In the genomic region with DNA sequence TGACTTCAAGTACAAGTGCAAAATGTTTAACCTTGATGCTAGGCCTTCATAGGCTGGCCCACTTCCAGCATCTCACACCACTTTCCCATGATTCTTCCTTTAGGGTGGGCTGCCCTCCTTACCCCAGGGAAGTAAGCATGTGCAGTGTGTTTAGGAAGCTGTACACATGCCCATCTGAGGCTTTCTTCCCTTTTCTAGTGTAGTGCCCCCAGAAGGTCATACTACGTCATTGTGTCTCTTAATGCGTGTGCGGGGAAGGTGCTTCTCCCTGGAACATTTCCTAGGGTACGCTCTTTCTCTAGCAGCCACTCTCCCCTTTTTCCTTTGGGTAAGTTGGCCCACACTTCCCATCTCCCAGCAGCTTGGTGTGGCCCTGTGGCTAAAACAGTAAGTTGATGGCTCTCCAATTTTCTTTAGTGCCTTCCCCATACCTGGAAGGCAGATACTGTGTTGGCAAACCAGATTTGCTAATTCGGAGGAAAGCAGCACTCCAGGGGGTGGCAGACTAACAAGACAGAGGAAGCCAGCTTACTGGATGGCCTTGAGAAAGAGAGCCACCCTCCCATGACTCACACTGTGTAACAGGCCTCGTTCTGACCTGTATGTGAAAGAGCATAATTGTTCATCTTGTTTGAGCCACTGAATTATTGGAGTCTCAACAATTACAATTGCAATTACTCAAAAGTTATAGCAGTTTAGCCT, we compare ENCODE assay signal across 9 cellular contexts. TPM values are rescaled to one million over a fixed set of nuclear protein-coding genes. Genes with fewer than 3 reads are reported as not detected.
DNase-seq lines count a peak whose midpoint lies in the region; ATAC-seq, FAIRE-seq and TF ChIP-seq lines count a peak whose summit lies in the region.
"Had no signal": no experiment of that assay in that cellular context is flagged by ENCODE, and none has a peak within 500 bp of the region (broad histone marks: within the 10 kb centered on the region; RNA-seq: fewer than 3 reads in every experiment).

No MANE protein-coding gene starts in this region.

- H3K9ac ChIP-seq in iPS-18a (ENCODE audit: low read length), result no peak overlapping the region
- H3K9ac ChIP-seq: KMS-11 had no signal

- 64% methylated on average over 6 of the region's 6 CpGs for WGBS in A549 (ENCODE audit: missing lambda C conversion rate)

- H3K4me3 Mint-ChIP-seq in HFFc6, result no peak overlapping the region

- H3K9me3 ChIP-seq in A549 (no peaks in the 10 kb centered on the region), iPS-18a (ENCODE audit: control insufficient read depth, low read depth, low read length) (no peaks in the 10 kb centered on the region)
- no peaks in the 10 kb centered on the region for H3K9me3 ChIP-seq in effector memory CD4-positive, alpha-beta T cell (ENCODE audit: control insufficient read depth, low read length)

- TF ChIP-seq EP300 in A549 (IDR thresholded peaks at IDR 0.05), result no peak

- H3K27ac ChIP-seq in A549 (peak overlapping the region; percentile 41 to 66; a peak in 5 of 6 replicates), iPS-18a (ENCODE audit: low read length) (peak overlapping the region; percentile 13)
- H3K27ac ChIP-seq in effector memory CD4-positive, alpha-beta T cell (ENCODE audit: insufficient read depth, low read length, poor library complexity, severe bottlenecking), result no peak overlapping the region
- H3K27ac ChIP-seq: KMS-11 had no signal

- TF ChIP-seq RAD21 in A549 (conservative IDR thresholded peaks at IDR 0.05 in 1 of 2, IDR thresholded peaks at IDR 0.05 in 1 of 2), result no peak

- no peak overlapping the region for H3K4me3 ChIP-seq in A549
- no peak overlapping the region for H3K4me3 ChIP-seq in iPS-18a (ENCODE audit: low read length)
- no peak overlapping the region for H3K4me3 ChIP-seq in effector memory CD4-positive, alpha-beta T cell (ENCODE audit: insufficient read depth, low read depth, low read length, poor library complexity, severe bottlenecking)

- H3K27me3 Mint-ChIP-seq in HFFc6 (ENCODE audit: insufficient read depth), result peaks cover 13% of the 10 kb centered on the region

- DNase-seq in A549 (ENCODE audit: low read depth in 1 of 2, low spot score in 1 of 2), result peak; percentile 64 to 85
- DNase-seq in HFFc6, result peak; percentile 69
- peak; percentile 83 for DNase-seq in SKM-1 treated with dmso at 0.1 percent for 144 hours (lab: John Stamatoyannopoulos, UW; ENCODE audit: unreplicated experiment)
- no peak for DNase-seq in effector memory CD4-positive, alpha-beta T cell

- TF ChIP-seq POLR2A in A549 (IDR thresholded peaks at IDR 0.05; ENCODE audit: low read length), result no peak

- peak; percentile 86 for FAIRE-seq in A549 (lab: Jason Lieb, UNC)

- H3K36me3 Mint-ChIP-seq in HFFc6 (ENCODE audit: low read depth), result no peaks in the 10 kb centered on the region

- H3K27ac Mint-ChIP-seq in HFFc6, result peak overlapping the region; percentile 55; the same call in 1 of the 2 replicates

- no peak for TF ChIP-seq CTCF in A549 (IDR thresholded peaks at IDR 0.05)
- peak; percentile 27 for TF ChIP-seq CTCF in HFFc6 (IDR thresholded peaks at IDR 0.05)

- no peaks in the 10 kb centered on the region for H3K9me3 Mint-ChIP-seq in HFFc6

- CTCF ChIA-PET in A549 (lab: Yijun Ruan, JAX), result interaction anchor here (1.0 to 4.4 kb wide), 4 partner anchors 11 to 31 kb away, joined by 3 to 25 read pairs (median 4); no protein-coding TSS in a partner anchor

- ATAC-seq in A549 (peak; percentile 91 to 94), GM21447 (IDR thresholded peaks at IDR 0.05; ENCODE audit: unreplicated experiment) (no peak), GM18519 (IDR thresholded peaks at IDR 0.05; ENCODE audit: low FRiP score, unreplicated experiment) (no peak), HG03469 (IDR thresholded peaks at IDR 0.05; ENCODE audit: unreplicated experiment) (no peak)

- H3K4me1 Mint-ChIP-seq in HFFc6 (ENCODE audit: low read depth), result peaks cover 18% of the 10 kb centered on the region

- peak overlapping the region; percentile 60 for H3K4me2 ChIP-seq in A549
- H3K4me2 ChIP-seq: KMS-11 had no signal

- no peaks in the 10 kb centered on the region for H3K27me3 ChIP-seq in iPS-18a (ENCODE audit: control insufficient read depth, insufficient read depth, low read length)
- no peaks in the 10 kb centered on the region for H3K27me3 ChIP-seq in effector memory CD4-positive, alpha-beta T cell (replicated peaks; ENCODE audit: control insufficient read depth, insufficient read depth, low read length, poor library complexity, severe bottlenecking)

- peaks cover 16% of the 10 kb centered on the region for H3K4me1 ChIP-seq in A549
- peaks cover 41% of the 10 kb centered on the region for H3K4me1 ChIP-seq in iPS-18a (ENCODE audit: control insufficient read depth, low read depth, low read length)
- no peaks in the 10 kb centered on the region for H3K4me1 ChIP-seq in effector memory CD4-positive, alpha-beta T cell (ENCODE audit: control insufficient read depth, insufficient read depth, low read length, poor library complexity, severe bottlenecking)

- POLR2A ChIA-PET in A549 (lab: Yijun Ruan, JAX), result interaction anchor here (1.3 to 1.8 kb wide), 3 partner anchors 11 to 42 kb away, joined by 3 to 6 read pairs (median 4); partner anchors contain the start of genes CEBPZ, EIF2AK2 and NDUFAF7

- no peaks in the 10 kb centered on the region for H3K36me3 ChIP-seq in iPS-18a (ENCODE audit: control insufficient read depth, low read depth, low read length)
- H3K36me3 ChIP-seq in effector memory CD4-positive, alpha-beta T cell (ENCODE audit: control insufficient read depth, insufficient read depth, low read length), result no peaks in the 10 kb centered on the region

TF ChIP-seq in A549, 52 proteins besides CTCF, POLR2A, EP300 and RAD21:
- TF ChIP-seq JUN (IDR thresholded peaks at IDR 0.05) (0 out of 5 replicates have a peak, but pooled peaks of 1 of the 2 experiments have one; percentile 18), FOSL2 (IDR thresholded peaks at IDR 0.05) (peak; percentile 39; the same call in 1 of the 2 replicates), FOSL2 (CRISPR knock-in tag; IDR thresholded peaks at IDR 0.05) (peak; percentile 73), CBX2 (IDR thresholded peaks at IDR 0.05; ENCODE audit: borderline replicate concordance, low read depth) (no peak)

RNA-seq across cellular contexts. Expression of gene SULT6B1, which starts 1.1 kb away (rescaled TPM):
- polyA plus RNA-seq in A549 (2011; rRNA removed) (not detected in 2 replicates), A549 (2017; fragmentation: RNase III; extraction: RNeasy Plus Mini Kit Qiagen cat#74134 plus additional on column Dnase treatment) (not detected in 3 replicates)
- polyA plus RNA-seq in A549 (2012; cell fraction: cytosol; rRNA removed), result not detected in 2 replicates
- not detected in 2 replicates for polyA plus RNA-seq in A549 (2012; cell fraction: nucleus; rRNA removed)
- not detected in 2 replicates for polyA minus RNA-seq in A549 (2011; rRNA and poly(A)+ RNA removed)
- not detected for total RNA-seq in HFFc6 (2021; fragmentation: NEBNext Ultra II Directional; extraction: Animal tissue kit (Norgen Biotek cat#: 25700))

RNA-seq across cellular contexts. Expression of gene CEBPZOS, which starts 6.7 kb away (rescaled TPM):
- polyA plus RNA-seq in A549 (2011; rRNA removed) (78.1 and 87.4 TPM in 2 replicates), A549 (2017; fragmentation: RNase III; extraction: RNeasy Plus Mini Kit Qiagen cat#74134 plus additional on column Dnase treatment) (55.9 to 69.2 TPM (median 61.3 TPM) in 3 replicates)
- polyA plus RNA-seq in A549 (2012; cell fraction: cytosol; rRNA removed), result 32.8 and 33.3 TPM in 2 replicates
- polyA plus RNA-seq in A549 (2012; cell fraction: nucleus; rRNA removed), result 8.1 and 18.3 TPM in 2 replicates
- 22.6 and 22.7 TPM in 2 replicates for polyA minus RNA-seq in A549 (2011; rRNA and poly(A)+ RNA removed)
- total RNA-seq in HFFc6 (2021; fragmentation: NEBNext Ultra II Directional; extraction: Animal tissue kit (Norgen Biotek cat#: 25700)), result 10 to 100 TPM; 55.2 to 66.6 (median 63.5) TPM

RNA-seq across cellular contexts. Expression of gene EIF2AK2, which starts 32.8 kb away (rescaled TPM):
- 34.6 and 47.2 TPM in 2 replicates for polyA plus RNA-seq in A549 (2011; rRNA removed)
- polyA plus RNA-seq in A549 (2012; cell fraction: cytosol; rRNA removed), result 8.7 and 10.3 TPM in 2 replicates
- polyA plus RNA-seq in A549 (2012; cell fraction: nucleus; rRNA removed), result 4.8 and 8.6 TPM in 2 replicates
- polyA plus RNA-seq in A549 (2017; fragmentation: RNase III; extraction: RNeasy Plus Mini Kit Qiagen cat#74134 plus additional on column Dnase treatment), result 27.1 to 30.1 TPM (median 29.8 TPM) in 3 replicates
- 16.5 and 22.6 TPM in 2 replicates for polyA minus RNA-seq in A549 (2011; rRNA and poly(A)+ RNA removed)
- 10 to 100 TPM; 42.7 to 55.2 (median 45.7) TPM for total RNA-seq in HFFc6 (2021; fragmentation: NEBNext Ultra II Directional; extraction: Animal tissue kit (Norgen Biotek cat#: 25700))

RNA-seq across cellular contexts. Expression of gene CEBPZ, which starts 41.8 kb away (rescaled TPM):
- polyA plus RNA-seq in A549 (2011; rRNA removed) (44.1 and 70.9 TPM in 2 replicates), A549 (2017; fragmentation: RNase III; extraction: RNeasy Plus Mini Kit Qiagen cat#74134 plus additional on column Dnase treatment) (71.5 to 74.0 TPM (median 72.7 TPM) in 3 replicates)
- polyA plus RNA-seq in A549 (2012; cell fraction: cytosol; rRNA removed), result 9.2 and 13.1 TPM in 2 replicates
- polyA plus RNA-seq in A549 (2012; cell fraction: nucleus; rRNA removed), result 4.9 and 6.8 TPM in 2 replicates
- 19.5 and 22.3 TPM in 2 replicates for polyA minus RNA-seq in A549 (2011; rRNA and poly(A)+ RNA removed)
- total RNA-seq in HFFc6 (2021; fragmentation: NEBNext Ultra II Directional; extraction: Animal tissue kit (Norgen Biotek cat#: 25700)), result 10 to 100 TPM; 36.9 to 50.2 (median 40.7) TPM

RNA-seq across cellular contexts. Expression of gene NDUFAF7, which starts 41.9 kb away (rescaled TPM):
- polyA plus RNA-seq in A549 (2011; rRNA removed) (40.2 and 48.0 TPM in 2 replicates), A549 (2017; fragmentation: RNase III; extraction: RNeasy Plus Mini Kit Qiagen cat#74134 plus additional on column Dnase treatment) (28.8 to 29.3 TPM (median 29.0 TPM) in 3 replicates)
- 17.1 and 18.6 TPM in 2 replicates for polyA plus RNA-seq in A549 (2012; cell fraction: cytosol; rRNA removed)
- 21.7 and 31.2 TPM in 2 replicates for polyA plus RNA-seq in A549 (2012; cell fraction: nucleus; rRNA removed)
- polyA minus RNA-seq in A549 (2011; rRNA and poly(A)+ RNA removed), result 19.2 and 21.3 TPM in 2 replicates
- total RNA-seq in HFFc6 (2021; fragmentation: NEBNext Ultra II Directional; extraction: Animal tissue kit (Norgen Biotek cat#: 25700)), result 10 to 100 TPM; 10.2 to 13.6 (median 12.1) TPM

Comparison
In these comparisons a context has a peak if more than half of its experiments do, and no peak if none do; other contexts are left out.
1. ATAC-seq: peak in A549 (2 of 2); none in GM21447 (single experiment), GM18519 (single experiment) and HG03469 (single experiment).
2. DNase-seq: peak in A549 (2 of 2), HFFc6 (single experiment) and SKM-1 treated with dmso at 0.1 percent for 144 hours (single experiment); none in effector memory CD4-positive, alpha-beta T cell (0 of 3).